In genomic region chr17:16455997-16456769, GRCh38 we compare ENCODE assay signal across 1 cellular context.
TF ChIP-seq lines count a peak whose summit lies in the region.

No MANE protein-coding gene starts in this region.

TF ChIP-seq in IMR-90, 13 proteins besides CTCF, POLR2A, EP300 and RAD21:
- TF ChIP-seq CHD1 (IDR thresholded peaks at IDR 0.05; ENCODE audit: low read depth, low read length) = no peak
- TF ChIP-seq MAFK (IDR thresholded peaks at IDR 0.05; ENCODE audit: low read depth, low read length) = no peak
- TF ChIP-seq FOS (IDR thresholded peaks at IDR 0.05; ENCODE audit: low read depth, low read length) = no peak
- TF ChIP-seq MAZ (IDR thresholded peaks at IDR 0.05; ENCODE audit: borderline replicate concordance, low read depth, low read length) = no peak
- TF ChIP-seq ELK1 (IDR thresholded peaks at IDR 0.05; ENCODE audit: borderline replicate concordance, low read depth, low read length) = no peak
- TF ChIP-seq SMC3 (IDR thresholded peaks at IDR 0.05; ENCODE audit: low read depth, low read length) = no peak
- TF ChIP-seq NFE2L2 (IDR thresholded peaks at IDR 0.05; ENCODE audit: low read depth, low read length) = no peak
- TF ChIP-seq USF2 (IDR thresholded peaks at IDR 0.05; ENCODE audit: low read depth, low read length) = no peak
- TF ChIP-seq RFX5 (IDR thresholded peaks at IDR 0.05; ENCODE audit: low read depth, low read length) = no peak
- TF ChIP-seq BHLHE40 (IDR thresholded peaks at IDR 0.05; ENCODE audit: low read depth, low read length) = no peak
- no peak for TF ChIP-seq CEBPB (IDR thresholded peaks at IDR 0.05; ENCODE audit: low read depth, low read length)
- TF ChIP-seq MXI1 (IDR thresholded peaks at IDR 0.05; ENCODE audit: borderline replicate concordance, low read depth, low read length) = no peak
- no peak for TF ChIP-seq RCOR1 (IDR thresholded peaks at IDR 0.05; ENCODE audit: insufficient replicate concordance, low read length)
TF ChIP-seq in IMR-90: peak in this region for 0.
